16 cellular contexts compared by ENCODE assay signal in genomic region chr5:168649306-168649705, GRCh38.
"Had no signal": no experiment of that assay in that cellular context is flagged by ENCODE, and none has a peak within 500 bp of the region (broad histone marks: within the 10 kb centered on the region; RNA-seq: fewer than 3 reads in every experiment).

No MANE protein-coding gene starts in this region.

- H3K4me3 ChIP-seq: psoas muscle, suprapubic skin, upper lobe of right lung had no signal

- H3K4me1 ChIP-seq: psoas muscle had no signal

- H3K27ac ChIP-seq: psoas muscle, suprapubic skin, upper lobe of right lung had no signal

- ATAC-seq: esophagus mucosa; left lobe of liver; psoas muscle; sciatic nerve; stimulated activated naive CD8-positive, alpha-beta T cell treated with anti-CD3 and anti-CD28 coated beads, Interleukin-15, Interleukin-2, amounts not matched to agents 100 U/mL and 50 U/mL, for 24 hours; upper lobe of right lung had no signal

- DNase-seq: activated CD4-positive, CD25-positive, alpha-beta regulatory T cell treated with anti-CD3 and anti-CD28 coated beads, Interleukin-2, amount 50 U/mL, for 72 hours; activated effector memory CD4-positive, alpha-beta T cell treated with Interleukin-2 at 50 U/mL for 16 hours; activated T-cell treated with anti-CD3 and anti-CD28 coated beads for 4 hours; dermis blood vessel endothelial cell; occipital lobe; psoas muscle; stimulated activated CD4-positive, alpha-beta T cell treated with anti-CD3 and anti-CD28 coated beads, Interleukin-2, amount 100 ng/mL, for 48 hours; stimulated activated naive CD8-positive, alpha-beta T cell treated with anti-CD3 and anti-CD28 coated beads, Interleukin-15, Interleukin-2, amounts not matched to agents 100 U/mL and 50 U/mL, for 24 hours; upper lobe of right lung had no signal

- H3K27me3 ChIP-seq: suprapubic skin, upper lobe of right lung had no signal

- H3K27ac Mint-ChIP-seq: brain, endodermal cell, nephron had no signal

- H3K36me3 ChIP-seq: suprapubic skin, upper lobe of right lung had no signal

- H3K4me3 Mint-ChIP-seq: brain, endodermal cell, nephron had no signal
